In the genomic region with DNA sequence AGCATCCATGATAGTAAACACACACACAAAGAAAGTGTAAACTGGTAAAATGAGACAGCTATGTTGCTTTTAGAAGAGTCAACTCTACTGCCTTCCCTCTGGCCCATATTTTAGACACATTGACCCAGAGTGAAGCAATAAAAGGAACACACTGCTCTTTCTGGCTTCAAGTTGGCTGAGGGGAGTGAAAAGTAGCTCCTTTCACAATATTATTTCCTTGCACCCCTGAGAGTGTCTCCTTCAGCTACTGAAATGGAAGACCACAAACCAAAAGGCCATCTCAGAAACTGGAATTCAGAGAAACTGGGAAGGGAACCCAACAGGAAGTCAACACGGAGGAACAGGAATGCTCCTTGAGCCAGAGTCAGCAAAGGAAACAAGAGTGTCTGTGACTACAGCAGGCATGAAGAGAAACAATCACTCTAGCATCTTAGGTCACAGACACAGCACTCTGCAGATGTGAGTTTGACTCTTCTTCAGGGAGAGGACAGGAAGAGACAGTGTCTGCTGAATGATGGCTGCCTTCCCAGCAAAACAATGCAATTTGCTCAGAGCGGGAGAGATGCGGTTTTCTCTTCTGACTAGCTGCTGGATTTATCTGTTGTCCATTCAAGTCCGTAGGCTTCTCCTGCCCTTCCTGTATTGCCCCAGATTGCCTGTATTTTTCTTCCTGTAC, we compare ENCODE assay signal across 21 cellular contexts.
DNase-seq lines count a peak whose midpoint lies in the region; ATAC-seq and TF ChIP-seq lines count a peak whose summit lies in the region.
"Had no signal": no experiment of that assay in that cellular context is flagged by ENCODE, and none has a peak within 500 bp of the region (broad histone marks: within the 10 kb centered on the region; RNA-seq: fewer than 3 reads in every experiment).

No MANE protein-coding gene starts in this region.

- intact Hi-C loops in right cardiac atrium (cut with DNase I) = no loop called here
- intact Hi-C loops in CD14-positive monocyte (cut with micrococcal nuclease) = no loop called here

- H4K20me1 ChIP-seq in smooth muscle cell (ENCODE audit: low read depth) = no peaks in the 10 kb centered on the region

- ATAC-seq in right cardiac atrium = peak; percentile 26 to 70
- ATAC-seq in activated CD4-positive, CD25-positive, alpha-beta regulatory T cell treated with anti-CD3 and anti-CD28 coated beads, Interleukin-2, amount 50 U/mL, for 24 hours = no peak
- ATAC-seq in HG03354 (IDR thresholded peaks at IDR 0.05; ENCODE audit: poor library complexity, severe bottlenecking, unreplicated experiment) = no peak
- ATAC-seq: left lung; stimulated activated naive CD8-positive, alpha-beta T cell treated with anti-CD3 and anti-CD28 coated beads, Interleukin-15, Interleukin-2, amounts not matched to agents 100 U/mL and 50 U/mL, for 24 hours had no signal

- H3K27ac ChIP-seq in right cardiac atrium (ENCODE audit: low read length) (no peak overlapping the region), smooth muscle cell (ENCODE audit: low read depth) (no peak overlapping the region)
- H3K27ac ChIP-seq: C4-2B, left lung, spleen had no signal

- in situ Hi-C loops in astrocyte of the spinal cord (cut with HindIII; ENCODE audit: low sequenced_read_pairs) = no loop called here

- 25% methylated on average over 4 of the region's 4 CpGs for WGBS in right cardiac atrium
- 68% methylated on average over 4 of the region's 4 CpGs for WGBS in smooth muscle cell (ENCODE audit: low lambda C conversion rate)

- H3K27ac Mint-ChIP-seq in CD14-positive monocyte = no peak overlapping the region
- H3K27ac Mint-ChIP-seq: activated CD4-positive, alpha-beta memory T cell treated with anti-CD3 and anti-CD28 coated beads, Interleukin-2, amount 10 ng/mL, durations not matched to agents 7 days and 5 days had no signal

- peaks cover 2 to 18% (median 8%) of the 10 kb centered on the region in 7 donors for H3K9me3 Mint-ChIP-seq in CD14-positive monocyte

- H3K4me2 ChIP-seq in smooth muscle cell = no peak overlapping the region

- DNase-seq in EH (ENCODE audit: low read depth) (peak; percentile 9), astrocyte of the spinal cord (ENCODE audit: low read depth, low spot score) (peak; percentile 22), right cardiac atrium (no peak), smooth muscle cell (lab: John Stamatoyannopoulos, UW; ENCODE audit: unreplicated experiment) (no peak), CD14-positive monocyte (ENCODE audit: low spot score) (no peak), HuH-7.5 (ENCODE audit: low spot score) (no peak)
- DNase-seq: activated CD4-positive, alpha-beta memory T cell treated with anti-CD3 and anti-CD28 coated beads, Interleukin-2, amount 10 ng/mL, durations not matched to agents 7 days and 5 days; activated gamma-delta T cell; left lung; NCI-H187 treated with DMSO at 0.1 percent for 48 hours; NCI-H2227 treated with DMSO at 0.1 percent for 48 hours; NCI-H748 treated with DMSO at 0.1 percent for 48 hours; SIG-M5; spleen; stimulated activated CD4-positive, alpha-beta T cell treated with anti-CD3 and anti-CD28 coated beads, Interleukin-4, amount 100 ng/mL, for 24 hours; stimulated activated naive CD8-positive, alpha-beta T cell treated with anti-CD3 and anti-CD28 coated beads, Interleukin-15, Interleukin-2, amounts not matched to agents 100 U/mL and 50 U/mL, for 24 hours; trophoblast cell had no signal

- no peaks in the 10 kb centered on the region for H3K79me2 ChIP-seq in smooth muscle cell (ENCODE audit: low read depth)

- H3K36me3 ChIP-seq in smooth muscle cell (ENCODE audit: low read depth) = no peaks in the 10 kb centered on the region
- H3K36me3 ChIP-seq: breast epithelium, left lung, spleen had no signal

- no peak overlapping the region for H3K4me3 ChIP-seq in astrocyte of the spinal cord (ENCODE audit: low read depth, low read length)
- H3K4me3 ChIP-seq in right cardiac atrium (ENCODE audit: low read length) = no peak overlapping the region
- no peak overlapping the region for H3K4me3 ChIP-seq in smooth muscle cell
- H3K4me3 ChIP-seq: breast epithelium, left lung, spleen had no signal

- no peak overlapping the region for H3K4me3 Mint-ChIP-seq in CD14-positive monocyte
- H3K4me3 Mint-ChIP-seq: activated CD4-positive, alpha-beta memory T cell treated with anti-CD3 and anti-CD28 coated beads, Interleukin-2, amount 10 ng/mL, durations not matched to agents 7 days and 5 days had no signal

- H3K4me1 Mint-ChIP-seq in CD14-positive monocyte = no peaks in the 10 kb centered on the region
- H3K4me1 Mint-ChIP-seq: activated CD4-positive, alpha-beta memory T cell treated with anti-CD3 and anti-CD28 coated beads, Interleukin-2, amount 10 ng/mL, durations not matched to agents 7 days and 5 days had no signal

- peaks cover 0 to 5% (median 0%) of the 10 kb centered on the region in 3 donors for H3K27me3 Mint-ChIP-seq in CD14-positive monocyte (ENCODE audit: low read depth in 3 of 3)
- H3K27me3 Mint-ChIP-seq: activated CD4-positive, alpha-beta memory T cell treated with anti-CD3 and anti-CD28 coated beads, Interleukin-2, amount 10 ng/mL, durations not matched to agents 7 days and 5 days had no signal

- H3F3A ChIP-seq in smooth muscle cell (ENCODE audit: low read depth) = no peaks in the 10 kb centered on the region

- H3K27me3 ChIP-seq in right cardiac atrium (ENCODE audit: control insufficient read depth, insufficient read depth) (no peaks in the 10 kb centered on the region), smooth muscle cell (ENCODE audit: low read depth) (no peaks in the 10 kb centered on the region)
- H3K27me3 ChIP-seq: breast epithelium, left lung, spleen had no signal

- H2AFZ ChIP-seq in smooth muscle cell (ENCODE audit: low read depth) = peak overlapping the region; percentile 27

- H3K4me1 ChIP-seq in right cardiac atrium (ENCODE audit: control insufficient read depth, insufficient read depth, low read length) (no peaks in the 10 kb centered on the region), smooth muscle cell (ENCODE audit: low read depth) (no peaks in the 10 kb centered on the region)
- H3K4me1 ChIP-seq: breast epithelium, left lung, spleen had no signal

- TF ChIP-seq CTCF in astrocyte of the spinal cord (IDR thresholded peaks at IDR 0.05; ENCODE audit: low read depth, low read length) (no peak), smooth muscle cell (IDR thresholded peaks at IDR 0.05; ENCODE audit: borderline replicate concordance, insufficient read depth, poor library complexity, severe bottlenecking) (no peak), CD14-positive monocyte (IDR thresholded peaks at IDR 0.05) (no peak)

- no peaks in the 10 kb centered on the region for H3K36me3 Mint-ChIP-seq in CD14-positive monocyte

- H3K9me3 ChIP-seq in right cardiac atrium (ENCODE audit: control insufficient read depth, low read length) (no peaks in the 10 kb centered on the region), smooth muscle cell (replicated peaks; ENCODE audit: low read depth) (no peaks in the 10 kb centered on the region)
- H3K9me3 ChIP-seq: breast epithelium had no signal

- no peak overlapping the region for H3K9ac ChIP-seq in smooth muscle cell (ENCODE audit: low read depth)

Comparison
In these comparisons a context has a peak if more than half of its experiments do, and no peak if none do; other contexts are left out.
1. DNase-seq: peak in EH (single experiment) and astrocyte of the spinal cord (single experiment); none in right cardiac atrium (0 of 3), smooth muscle cell (single experiment), CD14-positive monocyte (single experiment) and HuH-7.5 (single experiment).
2. ATAC-seq: peak in right cardiac atrium (2 of 2); none in activated CD4-positive, CD25-positive, alpha-beta regulatory T cell treated with anti-CD3 and anti-CD28 coated beads, Interleukin-2, amount 50 U/mL, for 24 hours (0 of 2) and HG03354 (single experiment).